Comparison of ENCODE assay signal across 12 cellular contexts in genomic region chr7:15709978-15710377, GRCh38. TPM values are rescaled to one million over a fixed set of nuclear protein-coding genes. Genes with fewer than 3 reads are reported as not detected.
"Had no signal": no experiment of that assay in that cellular context is flagged by ENCODE, and none has a peak within 500 bp of the region (broad histone marks: within the 10 kb centered on the region; RNA-seq: fewer than 3 reads in every experiment).

No MANE protein-coding gene starts in this region.

- DNase-seq: activated CD4-positive, alpha-beta memory T cell treated with anti-CD3 and anti-CD28 coated beads for 36 hours; activated naive CD4-positive, alpha-beta T cell treated with anti-CD3 and anti-CD28 coated beads, Interleukin-2, amount 10 ng/mL, durations not matched to agents 7 days and 5 days; effector CD4-positive, alpha-beta T cell; hypothalamus; left cardiac atrium; lower lobe of right lung; naive B cell; retina; stimulated activated CD4-positive, alpha-beta T cell treated with anti-CD3 and anti-CD28 coated beads, Interleukin-15, amount 100 ng/mL, for 24 hours; stimulated activated CD4-positive, alpha-beta T cell treated with anti-CD3 and anti-CD28 coated beads, Interleukin-4, amount 100 ng/mL, for 24 hours had no signal

- H3K4me1 ChIP-seq: lower lobe of right lung, parathyroid adenoma had no signal

- H3K36me3 ChIP-seq: lower lobe of right lung had no signal

- ATAC-seq: left cardiac atrium, lower lobe of right lung had no signal

- H3K9me3 ChIP-seq: lower lobe of right lung had no signal

- H3K4me3 ChIP-seq: lower lobe of right lung had no signal

RNA-seq across cellular contexts. Expression of gene MEOX2, which starts 23.5 kb away (rescaled TPM):
- total RNA-seq: activated CD4-positive, alpha-beta memory T cell treated with anti-CD3 and anti-CD28 coated beads for 36 hours; mesothelial cell of epicardium had no signal
